ENCODE assay signal across 2 cellular contexts in genomic region chr14:88129306-88130056, GRCh38.
TF ChIP-seq lines count a peak whose summit lies in the region.

No MANE protein-coding gene starts in this region.

TF ChIP-seq in H1, 55 proteins besides CTCF, POLR2A, EP300 and RAD21 (continued from another document):
- TF ChIP-seq TAF1 (IDR thresholded peaks at IDR 0.05; ENCODE audit: low read depth, low read length): no peak
- no peak for TF ChIP-seq SIX5 (IDR thresholded peaks at IDR 0.05; ENCODE audit: low read depth, low read length)
- no peak for TF ChIP-seq BRCA1 (IDR thresholded peaks at IDR 0.05; ENCODE audit: low read depth, low read length)
- no peak for TF ChIP-seq FOSL1 (IDR thresholded peaks at IDR 0.05; ENCODE audit: insufficient read depth, low read depth, low read length)
- no peak for TF ChIP-seq SIN3A (conservative IDR thresholded peaks at IDR 0.05 in 1 of 2, IDR thresholded peaks at IDR 0.05 in 1 of 2; ENCODE audit: low read depth in 1 of 2, low read length in 2 of 2)
- no peak for TF ChIP-seq BACH1 (IDR thresholded peaks at IDR 0.05; ENCODE audit: low read length)

TF ChIP-seq in neural cell, 6 proteins besides CTCF, POLR2A, EP300 and RAD21 (continued from another document):
- TF ChIP-seq REST (IDR thresholded peaks at IDR 0.05; ENCODE audit: borderline replicate concordance) (no peak), SMC3 (conservative IDR thresholded peaks at IDR 0.05; ENCODE audit: poor library complexity) (no peak), POLR2AphosphoS5 (IDR thresholded peaks at IDR 0.05) (no peak), TAF1 (IDR thresholded peaks at IDR 0.05; ENCODE audit: low read depth) (no peak), EZH2 (IDR thresholded peaks at IDR 0.05; ENCODE audit: borderline replicate concordance, insufficient read depth, low read length, poor library complexity, severe bottlenecking) (no peak)
